18 cellular contexts compared by ENCODE assay signal in the genomic region with DNA sequence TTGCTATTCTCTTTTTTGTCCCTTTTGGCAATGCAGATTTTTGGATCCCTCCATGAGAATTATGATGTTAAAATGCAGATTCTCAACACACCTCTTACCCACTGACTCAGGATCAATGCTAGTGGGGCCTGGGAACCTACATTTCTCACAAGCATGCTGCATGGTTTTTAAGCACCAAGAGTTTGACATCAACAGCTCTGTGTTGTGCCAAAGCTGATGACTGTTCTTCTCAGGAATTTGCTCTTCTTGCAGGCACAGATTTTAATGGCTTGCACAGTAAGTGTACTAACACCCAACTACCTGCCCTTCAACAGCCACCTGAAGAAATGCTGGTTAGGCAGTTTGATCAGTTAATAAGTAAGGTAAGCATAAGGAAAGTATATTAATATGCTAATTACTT.
DNase-seq lines count a peak whose midpoint lies in the region; ATAC-seq, FAIRE-seq and TF ChIP-seq lines count a peak whose summit lies in the region.
"Had no signal": no experiment of that assay in that cellular context is flagged by ENCODE, and none has a peak within 500 bp of the region (broad histone marks: within the 10 kb centered on the region; RNA-seq: fewer than 3 reads in every experiment).

No MANE protein-coding gene starts in this region.

- H4K20me1 ChIP-seq in astrocyte (ENCODE audit: insufficient read depth, low read length) = no peaks in the 10 kb centered on the region

- H3K4me1 Mint-ChIP-seq in HFFc6 (ENCODE audit: low read depth) (peaks cover 50% of the 10 kb centered on the region), astrocyte (ENCODE audit: low read depth, unreplicated experiment) (peaks cover 29% of the 10 kb centered on the region)

- no peaks in the 10 kb centered on the region for H3K36me3 ChIP-seq in astrocyte (ENCODE audit: insufficient read depth, low read length)
- peaks cover 14% of the 10 kb centered on the region for H3K36me3 ChIP-seq in upper lobe of right lung
- no peaks in the 10 kb centered on the region for H3K36me3 ChIP-seq in SJCRH30
- H3K36me3 ChIP-seq: colonic mucosa had no signal

- no peak overlapping the region for H3K27ac ChIP-seq in astrocyte (ENCODE audit: low read depth, low read length)
- H3K27ac ChIP-seq in upper lobe of right lung = no peak overlapping the region
- no peak overlapping the region for H3K27ac ChIP-seq in SJCRH30
- H3K27ac ChIP-seq: colonic mucosa, tibial artery had no signal

- H3K9me3 Mint-ChIP-seq in HFFc6 = no peaks in the 10 kb centered on the region
- H3K9me3 Mint-ChIP-seq in astrocyte (ENCODE audit: unreplicated experiment) = no peaks in the 10 kb centered on the region
- H3K9me3 Mint-ChIP-seq: activated CD4-positive, alpha-beta memory T cell treated with anti-CD3 and anti-CD28 coated beads for 36 hours; activated T-cell treated with anti-CD3 and anti-CD28 coated beads, Interleukin-2, amount 50 U/mL, for 4 hours; CD4-positive, CD25-positive, alpha-beta regulatory T cell; H9 had no signal

- peaks cover 21% of the 10 kb centered on the region for H3K4me1 ChIP-seq in astrocyte (ENCODE audit: insufficient read depth, low read length)
- no peaks in the 10 kb centered on the region for H3K4me1 ChIP-seq in upper lobe of right lung
- H3K4me1 ChIP-seq in SJCRH30 = peaks cover 8% of the 10 kb centered on the region
- H3K4me1 ChIP-seq: colonic mucosa, tibial artery had no signal

- FAIRE-seq in astrocyte (lab: Jason Lieb, UNC) = peak; percentile 81
- FAIRE-seq: endothelial cell of umbilical vein, TTC549 had no signal

- H3K36me3 Mint-ChIP-seq in HFFc6 (ENCODE audit: low read depth) (peaks cover 34% of the 10 kb centered on the region), astrocyte (ENCODE audit: low read depth, unreplicated experiment) (no peaks in the 10 kb centered on the region)

- H3K4me3 Mint-ChIP-seq in HFFc6 (no peak overlapping the region), astrocyte (ENCODE audit: unreplicated experiment) (no peak overlapping the region)
- H3K4me3 Mint-ChIP-seq: activated CD4-positive, alpha-beta memory T cell treated with anti-CD3 and anti-CD28 coated beads for 36 hours; activated T-cell treated with anti-CD3 and anti-CD28 coated beads, Interleukin-2, amount 50 U/mL, for 4 hours; CD4-positive, CD25-positive, alpha-beta regulatory T cell; H9 had no signal

- no peaks in the 10 kb centered on the region for H3K79me2 ChIP-seq in astrocyte (ENCODE audit: insufficient read depth, low read length)

- DNase-seq in HFFc6 (peak; percentile 28), astrocyte (ENCODE audit: low read depth) (peak; percentile 78), fibroblast of the aortic adventitia (ENCODE audit: low read depth) (peak; percentile 79), upper lobe of right lung (no peak), CD1c-positive myeloid dendritic cell (ENCODE audit: extremely low spot score) (no peak), SJCRH30 (no peak)
- DNase-seq in central memory CD4-positive, alpha-beta T cell = no peak
- DNase-seq: activated CD4-positive, alpha-beta memory T cell treated with anti-CD3 and anti-CD28 coated beads for 36 hours; activated T-cell treated with anti-CD3 and anti-CD28 coated beads, Interleukin-2, amount 50 U/mL, for 4 hours; CD4-positive, CD25-positive, alpha-beta regulatory T cell; colonic mucosa; H9; hippocampal formation; NCI-H1436; stimulated activated CD4-positive, alpha-beta T cell treated with anti-CD3 and anti-CD28 coated beads, Interleukin-4, amount 100 ng/mL, for 4 hours; tibial artery had no signal

- H3K27ac Mint-ChIP-seq in HFFc6 (no peak overlapping the region; the same call in 1 of the 2 replicates), astrocyte (ENCODE audit: unreplicated experiment) (no peak overlapping the region)
- H3K27ac Mint-ChIP-seq: activated CD4-positive, alpha-beta memory T cell treated with anti-CD3 and anti-CD28 coated beads for 36 hours; CD4-positive, CD25-positive, alpha-beta regulatory T cell; H9 had no signal

- peak; percentile 60 for ATAC-seq in upper lobe of right lung
- ATAC-seq: activated T-cell treated with anti-CD3 and anti-CD28 coated beads, Interleukin-2, amount 50 U/mL, for 4 hours had no signal

- H3K4me3 ChIP-seq in astrocyte (ENCODE audit: insufficient read depth, low read depth, low read length) = no peak overlapping the region
- no peak overlapping the region for H3K4me3 ChIP-seq in fibroblast of the aortic adventitia (ENCODE audit: low read depth, low read length)
- H3K4me3 ChIP-seq in upper lobe of right lung = no peak overlapping the region
- no peak overlapping the region for H3K4me3 ChIP-seq in SJCRH30
- H3K4me3 ChIP-seq: colonic mucosa, tibial artery had no signal

- no peak overlapping the region for H2AFZ ChIP-seq in astrocyte (ENCODE audit: low read depth, low read length)

- no peaks in the 10 kb centered on the region for H3K9me3 ChIP-seq in astrocyte (ENCODE audit: insufficient read depth, low read depth, low read length)
- no peaks in the 10 kb centered on the region for H3K9me3 ChIP-seq in upper lobe of right lung
- H3K9me3 ChIP-seq in SJCRH30 (replicated peaks) = no peaks in the 10 kb centered on the region
- H3K9me3 ChIP-seq: colonic mucosa, tibial artery had no signal

- H3K9ac ChIP-seq in astrocyte (ENCODE audit: low read length) = no peak overlapping the region

- H3K27me3 Mint-ChIP-seq in HFFc6 (ENCODE audit: insufficient read depth) (peaks cover 4% of the 10 kb centered on the region; the same call in 1 of the 2 replicates), astrocyte (ENCODE audit: low read depth, unreplicated experiment) (no peaks in the 10 kb centered on the region)
- H3K27me3 Mint-ChIP-seq: activated CD4-positive, alpha-beta memory T cell treated with anti-CD3 and anti-CD28 coated beads for 36 hours; CD4-positive, CD25-positive, alpha-beta regulatory T cell had no signal

- intact Hi-C loops in upper lobe of right lung (cut with DNase I) = no loop called here

- no peak for TF ChIP-seq CTCF in HFFc6 (IDR thresholded peaks at IDR 0.05)
- TF ChIP-seq CTCF in astrocyte (IDR thresholded peaks at IDR 0.05; ENCODE audit: insufficient read depth, low read depth, low read length) = no peak
- TF ChIP-seq CTCF in fibroblast of the aortic adventitia (IDR thresholded peaks at IDR 0.05; ENCODE audit: insufficient read depth, low read length) = no peak
- no peak for TF ChIP-seq CTCF in upper lobe of right lung (IDR thresholded peaks at IDR 0.05)

- no peak overlapping the region for H3K4me2 ChIP-seq in astrocyte (ENCODE audit: low read length)

- no peaks in the 10 kb centered on the region for H3K27me3 ChIP-seq in astrocyte (ENCODE audit: insufficient read depth, low read length)
- no peaks in the 10 kb centered on the region for H3K27me3 ChIP-seq in upper lobe of right lung
- no peaks in the 10 kb centered on the region for H3K27me3 ChIP-seq in SJCRH30
- H3K27me3 ChIP-seq: colonic mucosa, tibial artery had no signal

Comparison
In these comparisons a context has a peak if more than half of its experiments do, and no peak if none do; other contexts are left out.
1. DNase-seq: peak in HFFc6 (single experiment), astrocyte (single experiment) and fibroblast of the aortic adventitia (single experiment); none in upper lobe of right lung (single experiment), CD1c-positive myeloid dendritic cell (single experiment), SJCRH30 (0 of 2) and central memory CD4-positive, alpha-beta T cell (single experiment).